ENCODE assay signal across 8 cellular contexts in the genomic region with DNA sequence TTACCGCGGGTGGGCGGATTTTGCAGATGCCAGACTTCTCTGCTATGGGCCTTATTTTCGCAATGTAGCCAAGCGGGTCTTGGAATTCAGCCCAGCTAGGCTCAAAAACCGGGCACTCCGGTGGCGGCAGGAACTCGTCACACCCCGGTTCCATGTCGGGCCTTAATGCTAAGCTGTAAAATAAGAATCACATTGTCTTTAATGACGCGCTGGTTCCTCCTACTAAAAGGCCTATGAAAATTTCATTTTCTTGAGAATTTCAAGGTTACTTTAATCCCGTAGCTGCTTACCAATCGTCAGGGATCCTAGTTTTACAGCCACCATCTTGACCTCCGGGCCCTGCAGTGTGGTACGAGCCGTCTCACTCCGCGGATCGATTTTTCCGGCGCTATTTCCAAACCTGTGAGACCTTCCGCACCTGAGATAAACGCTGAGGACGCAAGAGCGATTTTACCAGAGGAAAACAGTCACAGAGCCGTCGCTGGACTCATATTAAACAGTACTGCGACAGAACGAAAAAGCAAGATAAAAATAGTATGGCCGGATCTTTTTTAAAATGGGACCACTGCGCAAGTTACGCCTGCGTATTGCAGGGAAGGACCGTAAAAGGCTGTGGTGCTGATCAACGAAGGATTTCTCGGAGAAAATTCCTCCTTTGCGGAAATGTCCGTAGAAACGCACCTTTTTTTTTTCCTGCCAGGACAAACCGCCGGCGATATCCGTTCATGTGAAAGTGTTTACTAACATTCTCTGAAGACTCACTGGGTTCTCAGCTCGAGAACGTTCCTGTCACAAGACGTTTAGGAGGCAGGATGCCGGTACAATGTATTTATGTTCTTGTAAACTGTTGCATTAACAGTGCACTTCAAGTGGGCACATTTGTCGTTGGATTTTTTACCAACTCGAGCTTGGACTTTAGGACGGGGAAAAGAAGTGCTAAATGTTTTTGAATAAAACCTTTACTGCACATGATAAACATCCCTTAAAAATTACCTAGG. TPM values are rescaled to one million over a fixed set of nuclear protein-coding genes. Genes with fewer than 3 reads are reported as not detected.
DNase-seq lines count a peak whose midpoint lies in the region; ATAC-seq and TF ChIP-seq lines count a peak whose summit lies in the region.

KDM5D (minus strand) TSS at position 346 of the 998 bp plus-strand sequence; CDS start at position 154, 192 bp downstream.

- H2BK5ac ChIP-seq in mesendoderm (ENCODE audit: low read length) = no peak within 1 kb of the TSS

- H3K4me1 ChIP-seq in mesendoderm (ENCODE audit: control insufficient read depth, low read depth, low read length) (no peaks in the 10 kb centered on the region), upper lobe of right lung (no peaks in the 10 kb centered on the region)

- H3K36me3 ChIP-seq in mesendoderm (ENCODE audit: control insufficient read depth, insufficient read depth, low read length) (no peaks in the 10 kb centered on the region), upper lobe of right lung (peaks cover 8% of the 10 kb centered on the region)

- H3K27me3 ChIP-seq in mesendoderm (ENCODE audit: insufficient read depth, low read length, poor library complexity) (no peaks in the 10 kb centered on the region), upper lobe of right lung (no peaks in the 10 kb centered on the region)

- no peak within 1 kb of the TSS for H3K4ac ChIP-seq in mesendoderm (ENCODE audit: low read depth, low read length)

- no peaks in the 10 kb centered on the region for H3K9me3 ChIP-seq in upper lobe of right lung

- no peak within 1 kb of the TSS for H3K23ac ChIP-seq in mesendoderm (ENCODE audit: low read length)

- peak within 1 kb of the TSS; percentile 75 for H3K9ac ChIP-seq in mesendoderm (ENCODE audit: low read length)

- no peak within 1 kb of the TSS for H2BK15ac ChIP-seq in mesendoderm (replicated peaks; ENCODE audit: low read depth)

- no peaks in the 10 kb centered on the region for H3K79me1 ChIP-seq in mesendoderm (ENCODE audit: low read length)

- no CpG with 5 or more reads among the region's 52 CpGs for WGBS in mesendoderm (ENCODE audit: extremely low coverage, insufficient coverage, low lambda C conversion rate)

- H3K4me3 ChIP-seq in mesendoderm (ENCODE audit: low read length) = peak within 1 kb of the TSS; percentile 72
- peak within 1 kb of the TSS; percentile 59 for H3K4me3 ChIP-seq in upper lobe of right lung

- H4K5ac ChIP-seq in mesendoderm (ENCODE audit: low read length) = no peak within 1 kb of the TSS

- H3K79me2 ChIP-seq in mesendoderm (ENCODE audit: control insufficient read depth, insufficient read depth, low read length) = no peaks in the 10 kb centered on the region

- H2BK120ac ChIP-seq in mesendoderm (ENCODE audit: low read depth, low read length) = peak within 1 kb of the TSS; percentile 3

- no peak for TF ChIP-seq CTCF in upper lobe of right lung (IDR thresholded peaks at IDR 0.05)

- intact Hi-C loops in upper lobe of right lung (cut with DNase I) = no loop called here

- H3K27ac ChIP-seq in mesendoderm (ENCODE audit: low read depth, low read length) (peak within 1 kb of the TSS; percentile 3), upper lobe of right lung (peak within 1 kb of the TSS; percentile 91)

- H3K18ac ChIP-seq in mesendoderm (ENCODE audit: low read length) = peak within 1 kb of the TSS; percentile 51

- DNase-seq in activated T-cell treated with anti-CD3 and anti-CD28 coated beads for 24 hours (ENCODE audit: low read depth) = peak; percentile 48
- no peak for DNase-seq in activated T-cell treated with anti-CD3 and anti-CD28 coated beads, Interleukin-2, amount 50 U/mL, for 1 hour
- peak; percentile 67 to 68 for DNase-seq in NCI-H526 (lab: John Stamatoyannopoulos, UW)
- DNase-seq in amygdala (lab: John Stamatoyannopoulos, UW) = peak in 33 of 56 donors; percentile 0 to 52 (median 18)
- DNase-seq in mesendoderm = peak; percentile 86
- peak; percentile 72 for DNase-seq in upper lobe of right lung
- DNase-seq in Kasumi-1 (lab: John Stamatoyannopoulos, UW) = no peak
- no peak for DNase-seq in NCI-H1930 (lab: John Stamatoyannopoulos, UW)

- peak; percentile 94 for ATAC-seq in upper lobe of right lung

- peak within 1 kb of the TSS; percentile 1 for H3K4me2 ChIP-seq in mesendoderm (ENCODE audit: low read length)

- peak within 1 kb of the TSS; percentile 79 for H3K56ac ChIP-seq in mesendoderm (ENCODE audit: low read length)

- no peak within 1 kb of the TSS for H4K8ac ChIP-seq in mesendoderm (ENCODE audit: low read depth, low read length)

- no peak within 1 kb of the TSS for H2AK5ac ChIP-seq in mesendoderm (ENCODE audit: low read length)

RNA-seq across cellular contexts. Expression of gene KDM5D, which starts in this region (rescaled TPM):
- polyA plus RNA-seq in mesendoderm (2013, experiment 1 of 2) = 13.6 TPM
- 13.7 TPM for polyA plus RNA-seq in mesendoderm (2013, experiment 2 of 2)
- total RNA-seq in upper lobe of right lung = 73.1 TPM

Comparison
In these comparisons a context has a peak if more than half of its experiments do, and no peak if none do; other contexts are left out.
1. DNase-seq: peak in activated T-cell treated with anti-CD3 and anti-CD28 coated beads for 24 hours (single experiment), NCI-H526 (2 of 2), amygdala (33 of 56), mesendoderm (single experiment) and upper lobe of right lung (single experiment); none in activated T-cell treated with anti-CD3 and anti-CD28 coated beads, Interleukin-2, amount 50 U/mL, for 1 hour (single experiment), Kasumi-1 (0 of 2) and NCI-H1930 (0 of 2).